1 cellular context compared by ENCODE assay signal in genomic region chr6:137681445-137682009, GRCh38.
A peak's percentile ranks its signal among the peaks of the same experiment; 100 is the strongest.
TF ChIP-seq lines count a peak whose summit lies in the region.

No MANE protein-coding gene starts in this region.

TF ChIP-seq in A549, 52 proteins besides CTCF, POLR2A, EP300 and RAD21 (continued from another document):
- TF ChIP-seq MAZ (IDR thresholded peaks at IDR 0.05; ENCODE audit: borderline replicate concordance, low read depth, low read length) (no peak), FOSL2 (IDR thresholded peaks at IDR 0.05) (0 out of 2 replicates have a peak, but pooled peaks have one; percentile 18), FOSL2 (CRISPR knock-in tag; IDR thresholded peaks at IDR 0.05) (peak; percentile 71), HOXB5 (CRISPR knock-in tag; IDR thresholded peaks at IDR 0.05) (no peak), POLR2AphosphoS2 (conservative IDR thresholded peaks at IDR 0.05; ENCODE audit: low read length) (no peak), CBX8 (IDR thresholded peaks at IDR 0.05) (no peak), CEBPB (IDR thresholded peaks at IDR 0.05) (peak; percentile 59 to 93; a peak in 3 of 4 replicates), BHLHE40 (IDR thresholded peaks at IDR 0.05; ENCODE audit: low read depth, low read length) (no peak), NR3C1 (IDR thresholded peaks at IDR 0.05) (no peak)
- TF ChIP-seq, protein P1, sequence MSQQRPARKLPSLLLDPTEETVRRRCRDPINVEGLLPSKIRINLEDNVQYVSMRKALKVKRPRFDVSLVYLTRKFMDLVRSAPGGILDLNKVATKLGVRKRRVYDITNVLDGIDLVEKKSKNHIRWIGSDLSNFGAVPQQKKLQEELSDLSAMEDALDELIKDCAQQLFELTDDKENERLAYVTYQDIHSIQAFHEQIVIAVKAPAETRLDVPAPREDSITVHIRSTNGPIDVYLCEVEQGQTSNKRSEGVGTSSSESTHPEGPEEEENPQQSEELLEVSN (IDR thresholded peaks at IDR 0.05; ENCODE audit: borderline replicate concordance, low read depth): no peak
- TF ChIP-seq, protein P2, sequence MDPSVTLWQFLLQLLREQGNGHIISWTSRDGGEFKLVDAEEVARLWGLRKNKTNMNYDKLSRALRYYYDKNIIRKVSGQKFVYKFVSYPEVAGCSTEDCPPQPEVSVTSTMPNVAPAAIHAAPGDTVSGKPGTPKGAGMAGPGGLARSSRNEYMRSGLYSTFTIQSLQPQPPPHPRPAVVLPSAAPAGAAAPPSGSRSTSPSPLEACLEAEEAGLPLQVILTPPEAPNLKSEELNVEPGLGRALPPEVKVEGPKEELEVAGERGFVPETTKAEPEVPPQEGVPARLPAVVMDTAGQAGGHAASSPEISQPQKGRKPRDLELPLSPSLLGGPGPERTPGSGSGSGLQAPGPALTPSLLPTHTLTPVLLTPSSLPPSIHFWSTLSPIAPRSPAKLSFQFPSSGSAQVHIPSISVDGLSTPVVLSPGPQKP (IDR thresholded peaks at IDR 0.05; ENCODE audit: low read depth, low read length): no peak
